27 cellular contexts compared by ENCODE assay signal in genomic region chr6:167589615-167589940, GRCh38.
"Had no signal": no experiment of that assay in that cellular context is flagged by ENCODE, and none has a peak within 500 bp of the region (broad histone marks: within the 10 kb centered on the region; RNA-seq: fewer than 3 reads in every experiment).

No MANE protein-coding gene starts in this region.

- H3K9me3 ChIP-seq: esophagus muscularis mucosa, upper lobe of right lung had no signal

- H3K4me1 ChIP-seq: esophagus muscularis mucosa, foreskin keratinocyte, neural progenitor cell, upper lobe of right lung had no signal

- H3K36me3 ChIP-seq: esophagus muscularis mucosa, neural progenitor cell, upper lobe of right lung, WERI-Rb-1 had no signal

- H3K4me2 ChIP-seq: neural progenitor cell, SK-N-SH had no signal

- H3K9ac ChIP-seq: neural progenitor cell, SK-N-SH had no signal

- H2AFZ ChIP-seq: neural progenitor cell had no signal

- H3K9me3 Mint-ChIP-seq: activated naive CD4-positive, alpha-beta T cell treated with anti-CD3 and anti-CD28 coated beads, Interleukin-2, amount 50 U/mL, for 24 hours had no signal

- H3K27me3 Mint-ChIP-seq: progenitor cell of endocrine pancreas had no signal

- H3K27me3 ChIP-seq: esophagus muscularis mucosa, foreskin keratinocyte, neural progenitor cell, upper lobe of right lung had no signal

- H3K27ac Mint-ChIP-seq: activated CD8-positive, alpha-beta T cell treated with anti-CD3 and anti-CD28 coated beads for 36 hours; activated naive CD4-positive, alpha-beta T cell treated with anti-CD3 and anti-CD28 coated beads, Interleukin-2, amount 50 U/mL, for 24 hours; activated naive CD8-positive, alpha-beta T cell treated with anti-CD3 and anti-CD28 coated beads, Interleukin-2, amount 50 U/mL, for 24 hours; activated T-helper 2 cell treated with anti-CD3 and anti-CD28 coated beads, Interferon-gamma antibody, Interleukin-2, Interleukin-4, amounts not matched to agents 10 μg/mL and 5 μg/mL and 100 μg/mL, durations not matched to agents 14 hours and 24 hours and 36 hours; memory B cell; naive thymus-derived CD4-positive, alpha-beta T cell; progenitor cell of endocrine pancreas; stimulated activated effector memory CD8-positive, alpha-beta T cell treated with anti-CD3 and anti-CD28 coated beads, Interleukin-12 subunit alpha, Interleukin-12 subunit beta, amount 100 ng/mL, for 72 hours; stimulated activated naive CD8-positive, alpha-beta T cell treated with anti-CD3 and anti-CD28 coated beads, Interleukin-15, Interleukin-2, amounts not matched to agents 100 ng/mL and 50 ng/mL, for 24 hours; T-helper 1 cell treated with Interleukin-12 subunit alpha and Interleukin-12 subunit beta and Interleukin-4 antibody, amounts not matched to agents 30 μg/mL and 1 μg/mL, for 36 hours had no signal

- DNase-seq: activated CD4-positive, alpha-beta T cell treated with anti-CD3 and anti-CD28 coated beads for 48 hours; activated CD8-positive, alpha-beta T cell treated with anti-CD3 and anti-CD28 coated beads for 36 hours; activated naive CD8-positive, alpha-beta T cell treated with anti-CD3 and anti-CD28 coated beads, Interleukin-2, amount 50 U/mL, for 24 hours; activated T-cell treated with anti-CD3 and anti-CD28 coated beads, Interleukin-2, amount 50 U/mL, for 4 hours; amygdala; central memory CD4-positive, alpha-beta T cell; dermis blood vessel endothelial cell; effector CD4-positive, alpha-beta T cell; foreskin keratinocyte; midbrain; naive thymus-derived CD4-positive, alpha-beta T cell; SK-N-SH; stimulated activated CD4-positive, alpha-beta T cell treated with anti-CD3 and anti-CD28 coated beads, Interleukin-4, amount 100 ng/mL, for 24 hours; SW 1271; T-helper 9 cell; upper lobe of right lung; WERI-Rb-1 had no signal

- H3K4me3 Mint-ChIP-seq: activated CD8-positive, alpha-beta T cell treated with anti-CD3 and anti-CD28 coated beads for 36 hours; activated naive CD4-positive, alpha-beta T cell treated with anti-CD3 and anti-CD28 coated beads, Interleukin-2, amount 50 U/mL, for 24 hours; activated naive CD8-positive, alpha-beta T cell treated with anti-CD3 and anti-CD28 coated beads, Interleukin-2, amount 50 U/mL, for 24 hours; activated T-cell treated with anti-CD3 and anti-CD28 coated beads, Interleukin-2, amount 50 U/mL, for 4 hours; memory B cell; naive thymus-derived CD4-positive, alpha-beta T cell; stimulated activated effector memory CD8-positive, alpha-beta T cell treated with anti-CD3 and anti-CD28 coated beads, Interleukin-12 subunit alpha, Interleukin-12 subunit beta, amount 100 ng/mL, for 72 hours; stimulated activated naive CD8-positive, alpha-beta T cell treated with anti-CD3 and anti-CD28 coated beads, Interleukin-15, Interleukin-2, amounts not matched to agents 100 ng/mL and 50 ng/mL, for 24 hours; T-helper 1 cell treated with Interleukin-12 subunit alpha and Interleukin-12 subunit beta and Interleukin-4 antibody, amounts not matched to agents 30 μg/mL and 1 μg/mL, for 36 hours had no signal

- H3K36me3 Mint-ChIP-seq: activated naive CD4-positive, alpha-beta T cell treated with anti-CD3 and anti-CD28 coated beads, Interleukin-2, amount 50 U/mL, for 24 hours; memory B cell; naive thymus-derived CD4-positive, alpha-beta T cell; stimulated activated effector memory CD8-positive, alpha-beta T cell treated with anti-CD3 and anti-CD28 coated beads, Interleukin-12 subunit alpha, Interleukin-12 subunit beta, amount 100 ng/mL, for 72 hours had no signal

- ATAC-seq: activated CD4-positive, CD25-positive, alpha-beta regulatory T cell treated with anti-CD3 and anti-CD28 coated beads, Interleukin-2, amount 50 U/mL, for 24 hours; activated CD8-positive, alpha-beta T cell treated with anti-CD3 and anti-CD28 coated beads for 36 hours; activated naive CD8-positive, alpha-beta T cell treated with anti-CD3 and anti-CD28 coated beads, Interleukin-2, amount 50 U/mL, for 24 hours; activated T-cell treated with anti-CD3 and anti-CD28 coated beads, Interleukin-2, amount 50 U/mL, for 4 hours; foreskin keratinocyte; stimulated activated effector memory CD8-positive, alpha-beta T cell treated with anti-CD3 and anti-CD28 coated beads, Interleukin-12 subunit alpha, Interleukin-12 subunit beta, amount 100 ng/mL, for 72 hours had no signal

- H3K4me1 Mint-ChIP-seq: activated naive CD4-positive, alpha-beta T cell treated with anti-CD3 and anti-CD28 coated beads, Interleukin-2, amount 50 U/mL, for 24 hours; activated naive CD8-positive, alpha-beta T cell treated with anti-CD3 and anti-CD28 coated beads, Interleukin-2, amount 50 U/mL, for 24 hours; memory B cell; stimulated activated effector memory CD8-positive, alpha-beta T cell treated with anti-CD3 and anti-CD28 coated beads, Interleukin-12 subunit alpha, Interleukin-12 subunit beta, amount 100 ng/mL, for 72 hours had no signal

- H3K4me3 ChIP-seq: esophagus muscularis mucosa, neural progenitor cell, upper lobe of right lung had no signal

- H3K27ac ChIP-seq: esophagus muscularis mucosa, foreskin keratinocyte, neural progenitor cell, upper lobe of right lung, WERI-Rb-1 had no signal
